In genomic region chr3:185992801-185993467, GRCh38 we compare ENCODE assay signal across 15 cellular contexts. TPM values are rescaled to one million over a fixed set of nuclear protein-coding genes. Genes with fewer than 3 reads are reported as not detected.
A peak's percentile ranks its signal among the peaks of the same experiment; 100 is the strongest.
DNase-seq lines count a peak whose midpoint lies in the region; ATAC-seq and TF ChIP-seq lines count a peak whose summit lies in the region.
"Had no signal": no experiment of that assay in that cellular context is flagged by ENCODE, and none has a peak within 500 bp of the region (broad histone marks: within the 10 kb centered on the region; RNA-seq: fewer than 3 reads in every experiment).

No MANE protein-coding gene starts in this region.

- H3K9ac ChIP-seq in colonic mucosa (ENCODE audit: low read depth in 2 of 2, low read length in 2 of 2): no peak overlapping the region
- H3K9ac ChIP-seq: neural progenitor cell had no signal

- H3K4me1 Mint-ChIP-seq in osteocyte (ENCODE audit: unreplicated experiment): peaks cover 8% of the 10 kb centered on the region
- H3K4me1 Mint-ChIP-seq: B cell had no signal

- no peak for ATAC-seq in GM21381 (IDR thresholded peaks at IDR 0.05; ENCODE audit: unreplicated experiment)
- ATAC-seq: activated CD8-positive, alpha-beta T cell treated with anti-CD3 and anti-CD28 coated beads, Interleukin-2, amount 10 ng/mL, durations not matched to agents 7 days and 5 days had no signal

- H3K36me3 ChIP-seq in colonic mucosa: no peaks in the 10 kb centered on the region
- H3K36me3 ChIP-seq: neural progenitor cell, SJCRH30 had no signal

- intact Hi-C loops in colonic mucosa (cut with DNase I): no loop called here

- no peaks in the 10 kb centered on the region for H3K36me3 Mint-ChIP-seq in osteocyte (ENCODE audit: unreplicated experiment)
- H3K36me3 Mint-ChIP-seq: neural progenitor cell had no signal

- H3K4me1 ChIP-seq in colonic mucosa: no peaks in the 10 kb centered on the region
- H3K4me1 ChIP-seq: SJCRH30 had no signal

- H3K9me3 ChIP-seq in colonic mucosa: no peaks in the 10 kb centered on the region
- H3K9me3 ChIP-seq: SJCRH30 had no signal

- no peak for TF ChIP-seq CTCF in osteocyte (IDR thresholded peaks at IDR 0.05)
- TF ChIP-seq CTCF in colonic mucosa (IDR thresholded peaks at IDR 0.05): no peak

- H3K27me3 ChIP-seq in colonic mucosa: no peaks in the 10 kb centered on the region
- H3K27me3 ChIP-seq: neural progenitor cell, SJCRH30 had no signal

- no peak overlapping the region for H3K4me3 ChIP-seq in colonic mucosa
- H3K4me3 ChIP-seq: lung, neural progenitor cell, SJCRH30 had no signal

- peaks cover 30% of the 10 kb centered on the region for H3K27me3 Mint-ChIP-seq in osteocyte (ENCODE audit: unreplicated experiment)

- peak overlapping the region; percentile 64 for H3K27ac Mint-ChIP-seq in osteocyte (ENCODE audit: unreplicated experiment)
- H3K27ac Mint-ChIP-seq: activated CD8-positive, alpha-beta T cell treated with anti-CD3 and anti-CD28 coated beads, Interleukin-2, amount 10 ng/mL, durations not matched to agents 7 days and 5 days; B cell; neural progenitor cell had no signal

- H3K27ac ChIP-seq in colonic mucosa (no peak overlapping the region), caudate nucleus (ENCODE audit: low read depth, low read length) (no peak overlapping the region)
- H3K27ac ChIP-seq: neural progenitor cell, SJCRH30 had no signal

- H3K9me3 Mint-ChIP-seq in osteocyte (ENCODE audit: unreplicated experiment): no peaks in the 10 kb centered on the region
- H3K9me3 Mint-ChIP-seq: neural progenitor cell had no signal

- H3K4me3 Mint-ChIP-seq in osteocyte (ENCODE audit: unreplicated experiment): no peak overlapping the region
- H3K4me3 Mint-ChIP-seq: activated CD8-positive, alpha-beta T cell treated with anti-CD3 and anti-CD28 coated beads, Interleukin-2, amount 10 ng/mL, durations not matched to agents 7 days and 5 days; B cell; neural progenitor cell had no signal

- DNase-seq in AG08396 (ENCODE audit: low spot score): peak; percentile 53
- DNase-seq in LHCN-M2 (ENCODE audit: low read depth): peak; percentile 36
- peak; percentile 65 for DNase-seq in fibroblast of peridontal ligament (ENCODE audit: extremely low read depth)
- peak; percentile 67 for DNase-seq in osteocyte (ENCODE audit: extremely low spot score, unreplicated experiment)
- no peak for DNase-seq in colonic mucosa
- no peak for DNase-seq in caudate nucleus (lab: John Stamatoyannopoulos, UW)
- DNase-seq in NCI-H2196 treated with DMSO at 0.1 percent for 48 hours (lab: John Stamatoyannopoulos, UW; ENCODE audit: unreplicated experiment): no peak
- DNase-seq: activated CD8-positive, alpha-beta T cell treated with anti-CD3 and anti-CD28 coated beads, Interleukin-2, amount 10 ng/mL, durations not matched to agents 7 days and 5 days; activated gamma-delta T cell; MM.1S; SJCRH30 had no signal

RNA-seq across cellular contexts. Expression of gene TRA2B, which starts 55.1 kb away (rescaled TPM):
- total RNA-seq in LHCN-M2 (2014; rRNA removed) (257 and 361 TPM in 2 replicates), osteocyte (90.9 and 113 TPM in 2 replicates), colonic mucosa (100 to 1,000 TPM in 1 of 2 donors, 10 to 100 TPM in 1; 98.8 to 140 TPM)
- polyA plus RNA-seq in LHCN-M2 (2012): 128 TPM

Comparison
In these comparisons a context has a peak if more than half of its experiments do, and no peak if none do; other contexts are left out.
1. DNase-seq: peak in AG08396 (single experiment), LHCN-M2 (single experiment), fibroblast of peridontal ligament (single experiment) and osteocyte (single experiment); none in colonic mucosa (single experiment), caudate nucleus (0 of 61) and NCI-H2196 treated with DMSO at 0.1 percent for 48 hours (single experiment).